ENCODE assay signal across 13 cellular contexts in genomic region chr15:63908986-63909385, GRCh38.
DNase-seq lines count a peak whose midpoint lies in the region; ATAC-seq and TF ChIP-seq lines count a peak whose summit lies in the region.
"Had no signal": no experiment of that assay in that cellular context is flagged by ENCODE, and none has a peak within 500 bp of the region (broad histone marks: within the 10 kb centered on the region; RNA-seq: fewer than 3 reads in every experiment).

No MANE protein-coding gene starts in this region.

- H3K9me3 ChIP-seq in skeletal muscle tissue (ENCODE audit: control insufficient read depth in 3 of 3, low read length in 3 of 3) = no peaks in the 10 kb centered on the region
- H3K9me3 ChIP-seq: mucosa of descending colon had no signal

- TF ChIP-seq CTCF in epithelial cell of esophagus (IDR thresholded peaks at IDR 0.05; ENCODE audit: insufficient read depth, low read depth, low read length, missing control alignments) = no peak

- no peak overlapping the region for H3K4me3 ChIP-seq in epithelial cell of esophagus (ENCODE audit: low read length)
- no peak overlapping the region for H3K4me3 ChIP-seq in skeletal muscle tissue (ENCODE audit: low read length in 3 of 3)
- H3K4me3 ChIP-seq: mucosa of descending colon had no signal

- no peak for ATAC-seq in HG03097 (IDR thresholded peaks at IDR 0.05; ENCODE audit: low FRiP score, unreplicated experiment)
- no peak for ATAC-seq in HG03135 (IDR thresholded peaks at IDR 0.05; ENCODE audit: unreplicated experiment)

- H3K27me3 ChIP-seq in skeletal muscle tissue (ENCODE audit: control insufficient read depth in 3 of 3, insufficient read depth in 3 of 3, low read length in 3 of 3) = no peaks in the 10 kb centered on the region

- DNase-seq in EH (ENCODE audit: low read depth) = peak; percentile 89
- peak; percentile 29 for DNase-seq in NCI-H226
- DNase-seq in epithelial cell of esophagus (ENCODE audit: low read depth) = peak; percentile 90
- no peak for DNase-seq in NCI-H446 treated with DMSO at 0.1 percent for 48 hours (lab: John Stamatoyannopoulos, UW)
- DNase-seq: activated naive CD4-positive, alpha-beta T cell treated with anti-CD3 and anti-CD28 coated beads, Interleukin-2, amount 10 ng/mL, durations not matched to agents 7 days and 5 days; CD4-positive, alpha-beta T cell; islet precursor cell; NCI-H1048; stimulated activated CD4-positive, alpha-beta T cell treated with anti-CD3 and anti-CD28 coated beads, Interleukin-15, amount 100 ng/mL, for 24 hours had no signal

- peak overlapping the region; percentile 70 for H3K27ac ChIP-seq in skeletal muscle tissue (ENCODE audit: low read depth, low read length)

- no peak overlapping the region for H3K9ac ChIP-seq in skeletal muscle tissue (ENCODE audit: low read depth in 1 of 3, low read length in 3 of 3)

- H3K36me3 ChIP-seq in skeletal muscle tissue (ENCODE audit: control insufficient read depth in 3 of 3, insufficient read depth in 3 of 3, low read length in 3 of 3) = peaks cover 0 to 3% (median 2%) of the 10 kb centered on the region in 3 donors

- peaks cover 45 to 58% (median 54%) of the 10 kb centered on the region in 3 donors for H3K4me1 ChIP-seq in skeletal muscle tissue (ENCODE audit: control insufficient read depth in 3 of 3, insufficient read depth in 3 of 3, low read length in 3 of 3)
